Comparison of ENCODE assay signal across 15 cellular contexts in genomic region chr2:181231886-181232644, GRCh38.
DNase-seq lines count a peak whose midpoint lies in the region; ATAC-seq, FAIRE-seq and TF ChIP-seq lines count a peak whose summit lies in the region.
"Had no signal": no experiment of that assay in that cellular context is flagged by ENCODE, and none has a peak within 500 bp of the region (broad histone marks: within the 10 kb centered on the region; RNA-seq: fewer than 3 reads in every experiment).

No MANE protein-coding gene starts in this region.

- intact Hi-C loops in stomach (cut with DNase I; ENCODE audit: low total_unique reads), result no loop called here

- peak; percentile 91 for FAIRE-seq in endometrium (lab: Jason Lieb, UNC)

- no peak for ATAC-seq in GM18502 (IDR thresholded peaks at IDR 0.05; ENCODE audit: poor library complexity, unreplicated experiment)
- ATAC-seq: heart right ventricle, natural killer cell, right cardiac atrium had no signal

- 54 to 72% (median 66%) methylated on average over 2 of the region's 2 CpGs for WGBS in stomach, 5 donors

- no peaks in the 10 kb centered on the region for H3K9me3 ChIP-seq in stomach
- H3K9me3 ChIP-seq: HAP-1, heart right ventricle had no signal

- H3K27me3 ChIP-seq in stomach, result no peaks in the 10 kb centered on the region
- H3K27me3 ChIP-seq: heart right ventricle had no signal

- TF ChIP-seq EP300 in stomach (IDR thresholded peaks at IDR 0.05), result no peak

- no peaks in the 10 kb centered on the region for H3K36me3 ChIP-seq in stomach
- H3K36me3 ChIP-seq: HAP-1, heart right ventricle had no signal

- TF ChIP-seq CTCF in stomach (IDR thresholded peaks at IDR 0.05), result no peak

- no peak for TF ChIP-seq POLR2A in stomach (IDR thresholded peaks at IDR 0.05)

- no peak overlapping the region for H3K27ac ChIP-seq in stomach
- H3K27ac ChIP-seq: heart right ventricle had no signal

- H3K4me1 ChIP-seq in stomach, result no peaks in the 10 kb centered on the region
- H3K4me1 ChIP-seq: HAP-1, heart right ventricle had no signal

- no peak overlapping the region for H3K4me3 ChIP-seq in stomach
- H3K4me3 ChIP-seq: HAP-1, heart right ventricle had no signal

- peak; percentile 46 for DNase-seq in GM04504 (ENCODE audit: low read depth)
- peak; percentile 60 to 87 for DNase-seq in NCI-H446 (lab: John Stamatoyannopoulos, UW)
- peak; percentile 7 for DNase-seq in pons (ENCODE audit: low spot score)
- DNase-seq in stomach, result no peak
- DNase-seq in retina, result no peak
- DNase-seq: CD4-positive, alpha-beta T cell; heart right ventricle; KBM-7; natural killer cell; NCI-H1436 treated with DMSO at 0.1 percent for 48 hours; right cardiac atrium; stimulated activated CD4-positive, alpha-beta T cell treated with anti-CD3 and anti-CD28 coated beads, Interleukin-4, amount 100 ng/mL, for 24 hours had no signal

Comparison
In these comparisons a context has a peak if more than half of its experiments do, and no peak if none do; other contexts are left out.
1. DNase-seq: peak in GM04504 (single experiment), NCI-H446 (2 of 2) and pons (single experiment); none in stomach (single experiment) and retina (single experiment).